ENCODE assay signal across 8 cellular contexts in the genomic region with DNA sequence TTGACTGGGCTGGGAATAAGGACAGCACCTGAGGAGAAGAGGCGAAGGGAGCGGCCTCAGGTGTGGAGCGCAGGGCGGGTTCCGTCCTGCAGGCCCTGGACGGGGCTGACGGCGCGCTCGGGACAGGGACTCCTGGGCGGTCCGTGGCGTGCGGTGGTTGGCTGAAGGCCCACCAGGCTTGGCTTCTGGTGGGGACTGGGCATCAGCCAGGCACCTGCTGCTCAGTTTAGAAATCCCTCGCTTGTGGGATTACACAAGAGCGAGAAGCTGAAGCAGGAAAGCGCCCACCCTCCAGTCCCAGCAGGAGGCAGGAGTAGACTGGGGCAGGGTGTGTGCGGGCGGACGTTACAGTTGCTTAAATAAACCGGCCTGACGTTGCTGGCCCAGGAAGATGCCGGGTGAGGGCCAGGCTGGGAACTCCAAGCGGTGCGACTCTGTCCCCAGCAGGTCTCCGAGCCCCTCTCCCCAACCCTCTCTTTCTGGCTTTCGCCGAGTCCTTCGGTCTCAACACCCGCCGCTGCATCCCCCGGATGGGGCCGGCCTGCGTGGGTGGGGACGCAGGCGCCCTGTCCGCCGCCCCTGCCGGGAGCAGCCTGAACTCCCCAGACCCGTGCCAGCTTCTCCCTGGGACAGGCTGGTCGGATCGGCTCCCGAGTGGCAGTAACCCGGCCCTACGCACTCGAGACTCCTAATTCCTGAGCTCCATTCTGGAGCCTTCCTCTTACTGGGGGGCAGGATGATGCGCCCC. TPM values are rescaled to one million over a fixed set of nuclear protein-coding genes. Genes with fewer than 3 reads are reported as not detected.
DNase-seq lines count a peak whose midpoint lies in the region; ATAC-seq lines count a peak whose summit lies in the region.

No MANE protein-coding gene starts in this region.

- ATAC-seq in GM18861 (IDR thresholded peaks at IDR 0.05; ENCODE audit: unreplicated experiment) (peak; percentile 19), HG03066 (IDR thresholded peaks at IDR 0.05; ENCODE audit: low read depth, unreplicated experiment) (peak; percentile 51)

- peaks cover 35% of the 10 kb centered on the region for H3K4me1 Mint-ChIP-seq in activated CD4-positive, alpha-beta T cell treated with anti-CD3 and anti-CD28 coated beads, Interleukin-2, amount 10 ng/mL, durations not matched to agents 7 days and 5 days

- peak; percentile 61 for DNase-seq in Ammon's horn (ENCODE audit: low spot score)
- peak; percentile 68 for DNase-seq in NCI-H510A treated with DMSO at 0.1 percent for 48 hours (lab: John Stamatoyannopoulos, UW)
- DNase-seq in activated CD4-positive, alpha-beta T cell treated with anti-CD3 and anti-CD28 coated beads, Interleukin-2, amount 10 ng/mL, durations not matched to agents 7 days and 5 days: peak; percentile 52
- peak; percentile 28 for DNase-seq in effector CD8-positive, alpha-beta T cell (lab: John Stamatoyannopoulos, UW)
- DNase-seq in medulla oblongata (ENCODE audit: extremely low spot score): peak; percentile 40
- peak; percentile 12 to 42 for DNase-seq in stimulated activated CD8-positive, alpha-beta memory T cell treated with anti-CD3 and anti-CD28 coated beads, Interleukin-7, amount 100 ng/mL, for 4 hours (ENCODE audit: low read depth in 2 of 2)

- peaks cover 26% of the 10 kb centered on the region for H3K36me3 Mint-ChIP-seq in activated CD4-positive, alpha-beta T cell treated with anti-CD3 and anti-CD28 coated beads, Interleukin-2, amount 10 ng/mL, durations not matched to agents 7 days and 5 days (ENCODE audit: low read depth)

- H3K4me3 Mint-ChIP-seq in activated CD4-positive, alpha-beta T cell treated with anti-CD3 and anti-CD28 coated beads, Interleukin-2, amount 10 ng/mL, durations not matched to agents 7 days and 5 days: peak overlapping the region; percentile 80

- H3K27ac Mint-ChIP-seq in activated CD4-positive, alpha-beta T cell treated with anti-CD3 and anti-CD28 coated beads, Interleukin-2, amount 10 ng/mL, durations not matched to agents 7 days and 5 days: peak overlapping the region; percentile 86

- no peaks in the 10 kb centered on the region for H3K9me3 Mint-ChIP-seq in activated CD4-positive, alpha-beta T cell treated with anti-CD3 and anti-CD28 coated beads, Interleukin-2, amount 10 ng/mL, durations not matched to agents 7 days and 5 days

- POLR2A ChIA-PET in activated CD4-positive, alpha-beta T cell treated with anti-CD3 and anti-CD28 coated beads, Interleukin-2, amount 10 ng/mL, durations not matched to agents 7 days and 5 days (lab: Charles Lee): interaction anchor here (0.6 to 1.8 kb wide), 6 partner anchors 8 to 142 kb away, joined by 3 to 20 read pairs (median 6); a partner anchor contains a TSS

- no peaks in the 10 kb centered on the region for H3K27me3 Mint-ChIP-seq in activated CD4-positive, alpha-beta T cell treated with anti-CD3 and anti-CD28 coated beads, Interleukin-2, amount 10 ng/mL, durations not matched to agents 7 days and 5 days

- CTCF ChIA-PET in activated CD4-positive, alpha-beta T cell treated with anti-CD3 and anti-CD28 coated beads, Interleukin-2, amount 10 ng/mL, durations not matched to agents 7 days and 5 days (lab: Charles Lee): interaction anchor here (0.6 to 4.4 kb wide), 71 partner anchors 9 to 467 kb away, joined by 3 to 115 read pairs (median 4); a partner anchor contains a TSS

RNA-seq across cellular contexts. Expression of a gene that starts 0.6 kb away (rescaled TPM):
- 10 to 100 TPM; 44.4 to 44.6 TPM for total RNA-seq in activated CD4-positive, alpha-beta T cell treated with anti-CD3 and anti-CD28 coated beads, Interleukin-2, amount 10 ng/mL, durations not matched to agents 7 days and 5 days

RNA-seq across cellular contexts. Expression of a gene that starts 8.7 kb away (rescaled TPM):
- total RNA-seq in activated CD4-positive, alpha-beta T cell treated with anti-CD3 and anti-CD28 coated beads, Interleukin-2, amount 10 ng/mL, durations not matched to agents 7 days and 5 days: 10 to 100 TPM; 35.4 to 38.2 TPM

RNA-seq across cellular contexts. Expression of a gene that starts 9.0 kb away (rescaled TPM):
- total RNA-seq in activated CD4-positive, alpha-beta T cell treated with anti-CD3 and anti-CD28 coated beads, Interleukin-2, amount 10 ng/mL, durations not matched to agents 7 days and 5 days: 10 to 100 TPM; 80.2 to 86.1 TPM

RNA-seq across cellular contexts. Expression of a gene that starts 18.8 kb away (rescaled TPM):
- total RNA-seq in activated CD4-positive, alpha-beta T cell treated with anti-CD3 and anti-CD28 coated beads, Interleukin-2, amount 10 ng/mL, durations not matched to agents 7 days and 5 days: 10 to 100 TPM; 27.6 to 30.5 TPM

Comparison
In these comparisons a context has a peak if more than half of its experiments do, and no peak if none do; other contexts are left out.
1. Peak in every context shown above with its lines: DNase-seq and ATAC-seq.